In genomic region chr15:101062471-101063171, GRCh38 we compare ENCODE assay signal across 9 cellular contexts.
DNase-seq lines count a peak whose midpoint lies in the region; ATAC-seq and TF ChIP-seq lines count a peak whose summit lies in the region.
"Had no signal": no experiment of that assay in that cellular context is flagged by ENCODE, and none has a peak within 500 bp of the region (broad histone marks: within the 10 kb centered on the region; RNA-seq: fewer than 3 reads in every experiment).

No MANE protein-coding gene starts in this region.

- no peak overlapping the region for H3K27ac ChIP-seq in coronary artery
- H3K27ac ChIP-seq in testis: no peak overlapping the region

- H3K4me3 ChIP-seq in coronary artery (no peak overlapping the region), testis (no peak overlapping the region)

- peaks cover 29% of the 10 kb centered on the region for H3K4me1 ChIP-seq in testis

- WGBS in testis, 2 donors: 90 to 93% methylated on average over 17 to 18 of the region's 18 CpGs

- no peaks in the 10 kb centered on the region for H3K36me3 ChIP-seq in testis (ENCODE audit: low read depth, missing control alignments)

- no peak for TF ChIP-seq POLR2A in testis (IDR thresholded peaks at IDR 0.05)

- no peaks in the 10 kb centered on the region for H3K27me3 ChIP-seq in testis

- ATAC-seq in GM19351 (IDR thresholded peaks at IDR 0.05; ENCODE audit: unreplicated experiment) (peak; percentile 85), HG02981 (IDR thresholded peaks at IDR 0.05; ENCODE audit: unreplicated experiment) (peak; percentile 41), GM19467 (IDR thresholded peaks at IDR 0.05; ENCODE audit: unreplicated experiment) (no peak)
- ATAC-seq: Panc1 had no signal

- H3K9me3 ChIP-seq in testis: no peaks in the 10 kb centered on the region

- TF ChIP-seq CTCF in coronary artery (IDR thresholded peaks at IDR 0.05) (no peak), testis (IDR thresholded peaks at IDR 0.05) (no peak)

- DNase-seq in coronary artery (ENCODE audit: low spot score) (peak; percentile 57), testis (peak; percentile 5), NOMO-1 treated with dmso at 0.1 percent for 144 hours (lab: John Stamatoyannopoulos, UW; ENCODE audit: unreplicated experiment) (no peak), DMS 273 (lab: John Stamatoyannopoulos, UW; ENCODE audit: unreplicated experiment) (no peak)
- DNase-seq: activated T-cell treated with anti-CD3 and anti-CD28 coated beads for 4 hours had no signal

- intact Hi-C loops in testis (cut with DNase I; ENCODE audit: low total_unique reads): no loop called here

Comparison
In these comparisons a context has a peak if more than half of its experiments do, and no peak if none do; other contexts are left out.
1. DNase-seq: peak in coronary artery (single experiment) and testis (single experiment); none in NOMO-1 treated with dmso at 0.1 percent for 144 hours (single experiment) and DMS 273 (single experiment).